In the genomic region with DNA sequence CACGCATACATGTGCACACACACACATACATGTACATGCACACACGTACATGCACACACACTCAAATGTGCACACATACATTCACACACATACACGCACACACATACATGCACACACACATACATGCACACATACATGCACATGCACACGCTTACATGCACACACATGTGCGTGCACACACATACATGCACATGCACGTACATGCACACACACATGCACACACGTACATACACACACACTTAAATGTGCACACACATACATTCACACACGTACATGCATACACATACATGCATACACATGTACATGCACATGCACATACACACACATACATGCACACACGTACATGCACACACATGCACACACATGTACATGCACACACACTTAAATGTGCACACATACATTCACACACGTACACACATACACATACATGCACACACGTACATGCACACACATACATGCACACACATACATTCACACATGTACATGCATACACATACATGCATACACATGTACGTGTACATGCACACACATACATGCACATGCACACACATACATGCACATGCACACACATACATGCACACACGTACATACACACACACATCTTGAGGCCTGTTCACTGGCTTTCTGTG, we compare ENCODE assay signal across 26 cellular contexts.
"Had no signal": no experiment of that assay in that cellular context is flagged by ENCODE, and none has a peak within 500 bp of the region (broad histone marks: within the 10 kb centered on the region; RNA-seq: fewer than 3 reads in every experiment).

No MANE protein-coding gene starts in this region.

- ATAC-seq: activated CD4-positive, CD25-positive, alpha-beta regulatory T cell treated with anti-CD3 and anti-CD28 coated beads, Interleukin-2, amount 50 U/mL, for 24 hours; activated CD8-positive, alpha-beta T cell treated with anti-CD3 and anti-CD28 coated beads for 36 hours; activated naive CD4-positive, alpha-beta T cell treated with anti-CD3 and anti-CD28 coated beads, Interleukin-2, amount 50 U/mL, for 72 hours; activated naive CD8-positive, alpha-beta T cell treated with anti-CD3 and anti-CD28 coated beads, Interleukin-2, amount 50 U/mL, for 24 hours; body of pancreas had no signal

- H3K27me3 ChIP-seq: ascending aorta, body of pancreas, MG63 had no signal

- H3K27me3 Mint-ChIP-seq: activated T-cell treated with anti-CD3 and anti-CD28 coated beads, Interleukin-2, amount 50 U/mL, for 24 hours had no signal

- H3K27ac ChIP-seq: ascending aorta, body of pancreas, SK-N-MC, WERI-Rb-1 had no signal

- DNase-seq: activated CD4-positive, alpha-beta T cell treated with anti-CD3 and anti-CD28 coated beads for 4 hours; activated CD8-positive, alpha-beta T cell treated with anti-CD3 and anti-CD28 coated beads for 36 hours; activated effector memory CD4-positive, alpha-beta T cell treated with Interleukin-2 at 50 U/mL for 16 hours; activated naive CD4-positive, alpha-beta T cell; activated naive CD8-positive, alpha-beta T cell treated with anti-CD3 and anti-CD28 coated beads, Interleukin-2, amount 50 U/mL, for 24 hours; activated T-cell treated with anti-CD3 and anti-CD28 coated beads, Interleukin-2, amount 50 U/mL, for 24 hours; amniotic stem cell; body of pancreas; MG63; MV-4-11; NCI-H1092 treated with DMSO at 0.1 percent for 48 hours; NCI-H1417 treated with DMSO at 0.1 percent for 48 hours; NCI-H1694; NCI-H2029; NCI-H2107; NCI-H2171 treated with DMSO at 0.1 percent for 48 hours; NCI-H226; NCI-H526; NCI-H774; T-helper 1 cell; WERI-Rb-1 had no signal

- H3K9me3 Mint-ChIP-seq: activated T-cell treated with anti-CD3 and anti-CD28 coated beads, Interleukin-2, amount 50 U/mL, for 24 hours had no signal

- H3K27ac Mint-ChIP-seq: activated CD8-positive, alpha-beta T cell treated with anti-CD3 and anti-CD28 coated beads for 36 hours; activated naive CD4-positive, alpha-beta T cell treated with anti-CD3 and anti-CD28 coated beads, Interleukin-2, amount 50 U/mL, for 72 hours; activated naive CD8-positive, alpha-beta T cell treated with anti-CD3 and anti-CD28 coated beads, Interleukin-2, amount 50 U/mL, for 24 hours; activated T-cell treated with anti-CD3 and anti-CD28 coated beads, Interleukin-2, amount 50 U/mL, for 24 hours; activated T-helper 1 cell treated with anti-CD3 and anti-CD28 coated beads, Interleukin-12 subunit alpha, Interleukin-12 subunit beta, Interleukin-2, Interleukin-4 antibody, amounts not matched to agents 30 ng/mL and 10 ng/mL and 1 ng/mL, durations not matched to agents 14 hours and 24 hours and 36 hours had no signal

- H3K4me1 ChIP-seq: ascending aorta had no signal

- H3K9me3 ChIP-seq: ascending aorta, body of pancreas, MG63 had no signal

- H3K36me3 ChIP-seq: ascending aorta, MG63, WERI-Rb-1 had no signal

- H3K4me1 Mint-ChIP-seq: activated naive CD8-positive, alpha-beta T cell treated with anti-CD3 and anti-CD28 coated beads, Interleukin-2, amount 50 U/mL, for 24 hours had no signal

- H3K4me3 ChIP-seq: ascending aorta, body of pancreas, MG63, SK-N-MC had no signal

- H3K4me3 Mint-ChIP-seq: activated CD8-positive, alpha-beta T cell treated with anti-CD3 and anti-CD28 coated beads for 36 hours; activated naive CD8-positive, alpha-beta T cell treated with anti-CD3 and anti-CD28 coated beads, Interleukin-2, amount 50 U/mL, for 24 hours; activated T-cell treated with anti-CD3 and anti-CD28 coated beads, Interleukin-2, amount 50 U/mL, for 24 hours; activated T-helper 1 cell treated with anti-CD3 and anti-CD28 coated beads, Interleukin-12 subunit alpha, Interleukin-12 subunit beta, Interleukin-2, Interleukin-4 antibody, amounts not matched to agents 30 ng/mL and 10 ng/mL and 1 ng/mL, durations not matched to agents 14 hours and 24 hours and 36 hours had no signal
